In the genomic region with DNA sequence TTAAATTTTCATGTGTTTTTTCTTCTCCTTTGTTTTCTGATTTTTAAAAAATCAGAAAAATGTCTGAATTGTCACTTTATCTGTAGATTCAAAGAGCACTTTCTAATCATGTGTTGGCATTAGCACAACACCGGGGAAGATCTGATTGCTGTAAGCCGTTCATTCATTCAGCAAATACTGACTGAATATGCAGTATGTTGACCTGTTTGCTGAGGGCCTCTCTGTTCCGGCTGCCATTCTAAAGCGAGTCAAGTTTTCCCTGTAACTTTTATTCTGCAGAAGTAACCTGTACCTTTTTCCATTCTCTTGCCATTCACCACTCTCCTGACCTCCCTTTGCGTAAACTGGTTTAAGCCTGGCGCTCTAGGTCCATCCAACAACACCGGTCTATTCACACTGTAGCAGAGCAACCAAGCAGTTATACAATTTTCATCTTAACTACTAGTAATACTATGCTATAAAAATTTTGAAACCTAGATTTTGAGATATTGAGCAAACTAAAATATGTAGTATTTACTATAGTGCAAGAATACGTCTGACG, we compare ENCODE assay signal across 18 cellular contexts. TPM values are rescaled to one million over a fixed set of nuclear protein-coding genes. Genes with fewer than 3 reads are reported as not detected.
DNase-seq lines count a peak whose midpoint lies in the region; ATAC-seq, FAIRE-seq and TF ChIP-seq lines count a peak whose summit lies in the region.
"Had no signal": no experiment of that assay in that cellular context is flagged by ENCODE, and none has a peak within 500 bp of the region (broad histone marks: within the 10 kb centered on the region; RNA-seq: fewer than 3 reads in every experiment).

No MANE protein-coding gene starts in this region.

- dilution Hi-C loops in mammary epithelial cell (cut with HindIII; ENCODE audit: low sequenced_read_pairs): no loop called here

- FAIRE-seq in H1 (lab: Jason Lieb, UNC): no peak
- FAIRE-seq: GM18507 had no signal

- intact Hi-C loops in mammary epithelial cell (cut with micrococcal nuclease): no loop called here

- ATAC-seq in GM23338: no peak

- H3K79me1 ChIP-seq in H1 (ENCODE audit: low read depth, low read length): no peaks in the 10 kb centered on the region

- H3K9me3 Mint-ChIP-seq in GM23338 (no peaks in the 10 kb centered on the region), progenitor cell of endocrine pancreas (ENCODE audit: low read depth) (no peaks in the 10 kb centered on the region)

- H3K36me3 ChIP-seq in GM23338 (ENCODE audit: insufficient read depth) (no peaks in the 10 kb centered on the region), H1 (ENCODE audit: control insufficient read depth in 2 of 4, insufficient read depth in 4 of 4, low read length in 3 of 4) (no peaks in the 10 kb centered on the region), hepatocyte (replicated peaks; ENCODE audit: insufficient read depth, low read depth) (no peaks in the 10 kb centered on the region), mammary epithelial cell (ENCODE audit: insufficient read depth, low read length) (peaks cover 2% of the 10 kb centered on the region)

- H3K4me3 ChIP-seq in GM23338: no peak overlapping the region
- no peak overlapping the region for H3K4me3 ChIP-seq in H1 (ENCODE audit: extremely low read depth in 1 of 4, insufficient read depth in 2 of 4, low read depth in 3 of 4, low read length in 4 of 4)
- no peak overlapping the region for H3K4me3 ChIP-seq in hepatocyte
- no peak overlapping the region for H3K4me3 ChIP-seq in mammary epithelial cell (replicated peaks in 1 of 3; ENCODE audit: insufficient read depth in 1 of 3, low read depth in 2 of 3, low read length in 3 of 3)

- H2BK20ac ChIP-seq in H1 (ENCODE audit: low read length): peak overlapping the region; percentile 86; the same call in 1 of the 2 replicates

- H3K27ac Mint-ChIP-seq in GM23338 (no peak overlapping the region), progenitor cell of endocrine pancreas (peak overlapping the region; percentile 46)
- H3K27ac Mint-ChIP-seq: B cell, CD14-positive monocyte had no signal

- no peak overlapping the region for H4K8ac ChIP-seq in H1 (ENCODE audit: extremely low read depth, insufficient read depth, low read length)

- H3K4me1 ChIP-seq in GM23338 (ENCODE audit: insufficient read depth): peaks cover 22% of the 10 kb centered on the region
- peaks cover 0 to 5% (median 2%) of the 10 kb centered on the region in 4 experiments; a peak in 5 of 7 replicates for H3K4me1 ChIP-seq in H1 (replicated peaks in 1 of 4; ENCODE audit: control insufficient read depth in 3 of 4, insufficient read depth in 4 of 4, low read length in 3 of 4)
- H3K4me1 ChIP-seq in hepatocyte (ENCODE audit: insufficient read depth): no peaks in the 10 kb centered on the region
- peaks cover under 1% of the 10 kb centered on the region for H3K4me1 ChIP-seq in mammary epithelial cell (ENCODE audit: insufficient read depth, low read length)

- H2BK12ac ChIP-seq in H1 (ENCODE audit: low read depth, low read length): no peak overlapping the region

- TF ChIP-seq CTCF in GM23338 (conservative IDR thresholded peaks at IDR 0.05; ENCODE audit: low read depth in 2 of 2) (no peak), H1 (IDR thresholded peaks at IDR 0.05; ENCODE audit: control extremely low read depth in 1 of 3, insufficient read depth in 1 of 3, low read depth in 1 of 3, low read length in 3 of 3) (no peak), hepatocyte (IDR thresholded peaks at IDR 0.05; ENCODE audit: poor library complexity) (no peak), progenitor cell of endocrine pancreas (IDR thresholded peaks at IDR 0.05; ENCODE audit: unreplicated experiment) (no peak), mammary epithelial cell (conservative IDR thresholded peaks at IDR 0.05 in 1 of 2, IDR thresholded peaks at IDR 0.05 in 1 of 2; ENCODE audit: extremely low read depth in 1 of 2, insufficient read depth in 1 of 2, low read depth in 1 of 2, low read length in 2 of 2) (no peak)

- CTCF ChIA-PET in H1 (lab: Charles Lee; ENCODE audit: partially characterized antibody): no interaction called here
- CTCF ChIA-PET in mammary epithelial cell (lab: Charles Lee; ENCODE audit: low non-redundant PET): no interaction called here

- H3K79me2 ChIP-seq in GM23338 (replicated peaks; ENCODE audit: insufficient read depth): no peaks in the 10 kb centered on the region
- no peaks in the 10 kb centered on the region for H3K79me2 ChIP-seq in H1 (ENCODE audit: control insufficient read depth in 1 of 2, insufficient read depth in 2 of 2, low read length in 2 of 2)
- H3K79me2 ChIP-seq in hepatocyte: peaks cover 44% of the 10 kb centered on the region
- no peaks in the 10 kb centered on the region for H3K79me2 ChIP-seq in mammary epithelial cell (ENCODE audit: insufficient read depth, low read length)

- no peaks in the 10 kb centered on the region for H3K36me3 Mint-ChIP-seq in GM23338 (ENCODE audit: low read depth)
- H3K36me3 Mint-ChIP-seq in progenitor cell of endocrine pancreas (ENCODE audit: insufficient read depth): peaks cover 23% of the 10 kb centered on the region
- H3K36me3 Mint-ChIP-seq: CD14-positive monocyte, IgD-negative memory B cell had no signal

- H3K27me3 Mint-ChIP-seq in GM23338 (ENCODE audit: insufficient read depth, low read depth, poor library complexity) (no peaks in the 10 kb centered on the region), progenitor cell of endocrine pancreas (no peaks in the 10 kb centered on the region)

- H3K56ac ChIP-seq in H1 (replicated peaks; ENCODE audit: insufficient read length, low read depth, low read length): no peak overlapping the region

- TF ChIP-seq RAD21 in H1 (IDR thresholded peaks at IDR 0.05 in 1 of 2, conservative IDR thresholded peaks at IDR 0.05 in 1 of 2; ENCODE audit: low read depth in 2 of 2, low read length in 2 of 2): no peak

- H3K9me3 ChIP-seq in H1 (ENCODE audit: insufficient read depth in 2 of 2, low read depth in 1 of 2, low read length in 1 of 2): no peaks in the 10 kb centered on the region
- H3K9me3 ChIP-seq in hepatocyte (ENCODE audit: low read depth): no peaks in the 10 kb centered on the region
- H3K9me3 ChIP-seq in mammary epithelial cell (replicated peaks; ENCODE audit: insufficient read depth, low read length): no peaks in the 10 kb centered on the region

- H2BK120ac ChIP-seq in H1 (replicated peaks; ENCODE audit: low read depth, low read length): no peak overlapping the region

- no peak overlapping the region for H2BK15ac ChIP-seq in H1 (ENCODE audit: low read length)

- H2BK5ac ChIP-seq in H1 (ENCODE audit: low read depth, low read length): no peak overlapping the region

- H3K9me2 ChIP-seq in GM23338 (ENCODE audit: insufficient read depth) (no peaks in the 10 kb centered on the region), hepatocyte (replicated peaks; ENCODE audit: insufficient read depth) (no peaks in the 10 kb centered on the region)

- H3F3A ChIP-seq in GM23338 (replicated peaks; ENCODE audit: low read depth): no peaks in the 10 kb centered on the region

- 91% methylated on average over 9 of the region's 9 CpGs; no CpG with 5 or more reads in 1 of the 2 experiments for WGBS in H1 (ENCODE audit: extremely low coverage in 1 of 2, insufficient coverage in 1 of 2, insufficient read length in 1 of 2, insufficient replicate concordance in 2 of 2, low coverage in 1 of 2, low lambda C conversion rate in 2 of 2, missing lambda C conversion rate in 1 of 2), 2 experiments
- 77% methylated on average over 9 of the region's 9 CpGs for WGBS in hepatocyte (ENCODE audit: low lambda C conversion rate, missing lambda C conversion rate)
- WGBS in mammary epithelial cell (ENCODE audit: low coverage, missing lambda C conversion rate): 96% methylated on average over 9 of the region's 9 CpGs

- no peak overlapping the region for H3K4ac ChIP-seq in H1 (replicated peaks; ENCODE audit: insufficient read length, low read depth, low read length)

- H3K4me1 Mint-ChIP-seq in GM23338: peaks cover 28% of the 10 kb centered on the region
- H3K4me1 Mint-ChIP-seq in progenitor cell of endocrine pancreas (ENCODE audit: low read depth): peaks cover 34% of the 10 kb centered on the region
- H3K4me1 Mint-ChIP-seq: B cell, CD14-positive monocyte, IgD-negative memory B cell had no signal

- H2AK5ac ChIP-seq in H1 (ENCODE audit: low read depth, low read length): no peak overlapping the region

- no peak overlapping the region for H3K4me3 Mint-ChIP-seq in GM23338
- no peak overlapping the region for H3K4me3 Mint-ChIP-seq in progenitor cell of endocrine pancreas (ENCODE audit: low read depth)
- H3K4me3 Mint-ChIP-seq: B cell, CD14-positive monocyte, IgD-negative memory B cell had no signal

- H3K27me3 ChIP-seq in GM23338 (ENCODE audit: insufficient read depth) (no peaks in the 10 kb centered on the region), H1 (replicated peaks in 1 of 4; ENCODE audit: control insufficient read depth in 3 of 4, extremely low read depth in 1 of 4, insufficient read depth in 3 of 4, low read length in 3 of 4) (no peaks in the 10 kb centered on the region), hepatocyte (no peaks in the 10 kb centered on the region), mammary epithelial cell (ENCODE audit: insufficient read depth, low read length) (no peaks in the 10 kb centered on the region)

- H4K20me1 ChIP-seq in GM23338 (replicated peaks; ENCODE audit: insufficient read depth) (no peaks in the 10 kb centered on the region), H1 (replicated peaks in 1 of 2; ENCODE audit: control insufficient read depth in 1 of 2, insufficient read depth in 2 of 2, low read length in 2 of 2) (no peaks in the 10 kb centered on the region), hepatocyte (ENCODE audit: insufficient read depth, poor library complexity, severe bottlenecking) (no peaks in the 10 kb centered on the region), mammary epithelial cell (ENCODE audit: insufficient read depth, low read length) (no peaks in the 10 kb centered on the region)

- H3K23me2 ChIP-seq in H1 (ENCODE audit: low read depth, low read length): no peaks in the 10 kb centered on the region

- in situ Hi-C loops in mammary epithelial cell (cut with MboI; ENCODE audit: low sequenced_read_pairs in 2 of 2): no loop called here

- no peak overlapping the region for H4K5ac ChIP-seq in H1 (ENCODE audit: insufficient read length, low read depth, low read length)

- H3K9ac ChIP-seq in H1 (replicated peaks in 1 of 4; ENCODE audit: extremely low read depth in 1 of 4, low read depth in 3 of 4, low read length in 3 of 4): no peak overlapping the region; a peak in 1 of 7 replicates
- H3K9ac ChIP-seq in mammary epithelial cell (ENCODE audit: insufficient read depth, low read length): no peak overlapping the region

- H3K23ac ChIP-seq in H1 (ENCODE audit: insufficient read length): no peak overlapping the region

- DNase-seq in GM23338 (ENCODE audit: low spot score) (no peak), H1 (ENCODE audit: low read depth in 1 of 2, low spot score in 2 of 2) (no peak), hepatocyte (ENCODE audit: low spot score) (no peak), progenitor cell of endocrine pancreas (ENCODE audit: low spot score, unreplicated experiment) (no peak), SW480 (ENCODE audit: low spot score) (no peak), NCI-H524 (lab: John Stamatoyannopoulos, UW) (no peak), mammary epithelial cell (no peak)
- DNase-seq: GDM1, GOT3, NCI-H1417, NCI-H1694 treated with DMSO at 0.1 percent for 48 hours, NCI-H446, NCI-H526 treated with DMSO at 0.1 percent for 48 hours, SHP77 had no signal

- no peak for TF ChIP-seq EP300 in H1 (IDR thresholded peaks at IDR 0.05; ENCODE audit: borderline replicate concordance in 1 of 2, low read depth in 2 of 2, low read length in 2 of 2)

- H3K4me2 ChIP-seq in GM23338 (no peak overlapping the region), H1 (ENCODE audit: insufficient read depth in 1 of 2, low read depth in 2 of 2, low read length in 2 of 2) (no peak overlapping the region), hepatocyte (peak overlapping the region; percentile 17), mammary epithelial cell (ENCODE audit: insufficient read depth, low read depth, low read length) (no peak overlapping the region)

- TF ChIP-seq POLR2A in H1 (IDR thresholded peaks at IDR 0.05; ENCODE audit: control extremely low read depth in 1 of 2, low read depth in 2 of 2, low read length in 2 of 2): no peak

- POLR2A ChIA-PET in H1 (lab: Charles Lee; ENCODE audit: partially characterized antibody): no interaction called here

- no peak overlapping the region for H4K91ac ChIP-seq in H1 (replicated peaks; ENCODE audit: insufficient read length, low read length)

- H3K14ac ChIP-seq in H1 (ENCODE audit: insufficient read length): no peak overlapping the region

- H3K18ac ChIP-seq in H1 (ENCODE audit: extremely low read depth, low read length): no peak overlapping the region

- peak overlapping the region; percentile 23; the same call in 1 of the 2 replicates for H2AFZ ChIP-seq in GM23338
- peak overlapping the region; percentile 40; the same call in 1 of the 2 replicates for H2AFZ ChIP-seq in H1 (ENCODE audit: low read length)
- H2AFZ ChIP-seq in hepatocyte: no peak overlapping the region
- H2AFZ ChIP-seq in mammary epithelial cell (ENCODE audit: low read depth, low read length): no peak overlapping the region

- no peak overlapping the region for H3K27ac ChIP-seq in GM23338 (ENCODE audit: low read depth)
- H3K27ac ChIP-seq in H1 (ENCODE audit: low read depth, low read length): no peak overlapping the region
- no peak overlapping the region for H3K27ac ChIP-seq in hepatocyte
- no peak overlapping the region for H3K27ac ChIP-seq in mammary epithelial cell (ENCODE audit: insufficient read depth, low read depth, low read length)

- BruUV-seq in mammary epithelial cell (replicated peaks; lab: Mats Ljungman, UMichigan): no TSS peak

RNA-seq across cellular contexts. Expression of gene SORBS2, which starts 6.7 kb away (rescaled TPM):
- 17.8 and 24.6 TPM in 2 replicates for total RNA-seq in GM23338 (2014; rRNA removed; shearing (Covaris generic))
- polyA plus RNA-seq in GM23338 (2016; fragmentation: Nextera tagmentation; extraction: Ambion mirVana) (23.2 and 27.6 TPM in 2 replicates), H1 (2011; rRNA removed) (37.4 and 87.1 TPM in 2 replicates), hepatocyte (43.4 and 60.0 TPM in 2 replicates), mammary epithelial cell (3.6 TPM)
- total RNA-seq in H1 (2021; fragmentation: NEBNext Ultra II Directional; extraction: Animal tissue kit (Norgen Biotek cat#: 25700)): 73.0 and 75.8 TPM in 2 replicates
- 34.5 TPM for polyA plus RNA-seq in H1 (2011; cell fraction: cytosol; rRNA removed)
- 96.7 TPM for polyA plus RNA-seq in H1 (2011; cell fraction: nucleus; rRNA removed)
- polyA plus RNA-seq in H1 (2012, experiment 1 of 2): 46.3 to 72.9 TPM (median 63.2 TPM) in 4 replicates
- polyA plus RNA-seq in H1 (2012, experiment 2 of 2): 12.5 TPM
- polyA plus RNA-seq in H1 (2013, experiment 1 of 2): 80.9 TPM
- 79.9 TPM for polyA plus RNA-seq in H1 (2013, experiment 2 of 2)
- 136 and 328 TPM in 2 replicates for polyA minus RNA-seq in H1 (2011; rRNA and poly(A)+ RNA removed)
- polyA minus RNA-seq in H1 (2011; cell fraction: cytosol; rRNA and poly(A)+ RNA removed): 49.0 TPM
- 200 TPM for polyA minus RNA-seq in H1 (2011; cell fraction: nucleus; rRNA and poly(A)+ RNA removed)
- total RNA-seq in hepatocyte (52.1 and 56.5 TPM in 2 replicates), progenitor cell of endocrine pancreas (92.6 and 94.2 TPM in 2 replicates), mammary epithelial cell (1 to 10 TPM; 5.6 to 8.5 TPM)
- not detected for polyA minus RNA-seq in mammary epithelial cell
- polyA plus RNA-seq: CD14-positive monocyte, IgD-negative memory B cell had no signal

Comparison
In these comparisons a context has a peak if more than half of its experiments do, and no peak if none do; other contexts are left out.
1. H2AFZ ChIP-seq: peak in GM23338 (single experiment) and H1 (single experiment); none in hepatocyte (single experiment) and mammary epithelial cell (single experiment).